In the genomic region with DNA sequence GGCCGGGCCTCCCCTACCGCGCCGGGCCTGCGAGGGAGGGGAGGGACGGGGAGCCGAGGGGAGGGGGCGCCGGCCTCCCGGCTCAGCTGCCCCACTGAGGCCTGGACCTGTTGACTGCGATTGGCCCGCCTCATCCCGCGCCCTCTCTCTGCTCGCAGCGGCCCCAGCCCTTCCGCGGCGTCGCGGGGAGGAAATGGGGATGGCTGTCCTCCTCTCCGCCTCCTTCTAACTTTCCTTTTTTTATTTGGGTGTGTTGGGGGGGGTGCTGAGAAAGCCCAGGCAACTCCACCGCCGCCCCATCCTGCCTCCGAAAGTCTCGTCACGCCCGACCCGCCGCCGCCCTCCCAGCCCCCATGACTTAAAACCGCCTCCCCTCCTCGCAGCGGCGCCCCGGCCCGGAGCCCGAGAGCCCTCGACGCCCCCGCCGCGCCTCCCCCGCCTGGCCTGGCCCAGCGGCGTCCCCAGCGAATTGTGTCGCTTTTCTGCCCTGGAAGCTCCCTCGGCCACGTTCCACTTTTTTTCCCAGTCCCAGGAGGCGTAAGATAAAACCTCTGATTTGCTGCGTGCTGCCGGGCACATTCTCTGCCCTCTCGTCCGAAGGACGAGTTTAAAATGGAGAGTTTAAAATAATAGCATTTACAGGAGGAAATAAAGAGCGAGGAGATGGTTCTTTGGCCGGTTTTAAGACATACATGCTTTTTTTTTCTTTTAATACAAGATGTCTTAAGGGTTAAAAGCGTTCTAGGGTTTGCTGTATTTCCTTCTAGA, we compare ENCODE assay signal across 8 cellular contexts. TPM values are rescaled to one million over a fixed set of nuclear protein-coding genes. Genes with fewer than 3 reads are reported as not detected.
DNase-seq lines count a peak whose midpoint lies in the region; ATAC-seq and TF ChIP-seq lines count a peak whose summit lies in the region.

No MANE protein-coding gene starts in this region.

- peak overlapping the region; percentile 98 to 99 for H3K9ac ChIP-seq in liver (ENCODE audit: low read depth in 1 of 2, low read length in 2 of 2)

- 2% methylated on average over 59 of the region's 59 CpGs for WGBS in liver

- TF ChIP-seq RAD21 in liver (IDR thresholded peaks at IDR 0.05) = no peak

- H3K9me3 ChIP-seq in HAP-1 (no peaks in the 10 kb centered on the region), liver (ENCODE audit: control insufficient read depth in 4 of 4, low read length in 3 of 4) (no peaks in the 10 kb centered on the region)

- in situ Hi-C loops in HAP-1 (cut with MboI; ENCODE audit: low sequenced_read_pairs) = no loop called here

- H3K4me3 ChIP-seq in GM06990 (replicated peaks; ENCODE audit: low read depth, low read length) = peak overlapping the region; percentile 60
- peak overlapping the region; percentile 42 for H3K4me3 ChIP-seq in HAP-1
- peak overlapping the region; percentile 74 to 82 (median 74) for H3K4me3 ChIP-seq in liver (ENCODE audit: low read depth in 1 of 3, low read length in 3 of 3)

- H3K27ac ChIP-seq in liver (ENCODE audit: low read depth in 1 of 2, low read length in 2 of 2) = peak overlapping the region; percentile 96 to 97

- H3K36me3 ChIP-seq in GM06990 (ENCODE audit: control insufficient read depth, insufficient read depth, low read length) = no peaks in the 10 kb centered on the region
- no peaks in the 10 kb centered on the region for H3K36me3 ChIP-seq in HAP-1 (replicated peaks)
- no peaks in the 10 kb centered on the region for H3K36me3 ChIP-seq in liver (ENCODE audit: control insufficient read depth in 4 of 4, insufficient read depth in 3 of 4, low read depth in 1 of 4, low read length in 3 of 4)

- ATAC-seq in HG03565 (IDR thresholded peaks at IDR 0.05; ENCODE audit: unreplicated experiment) = no peak

- no peak for TF ChIP-seq CTCF in GM06990 (IDR thresholded peaks at IDR 0.05; ENCODE audit: insufficient read depth, low read length, poor library complexity, severe bottlenecking)
- no peak for TF ChIP-seq CTCF in liver (IDR thresholded peaks at IDR 0.05; ENCODE audit: low read depth, low read length, missing input control)

- H3K4me1 ChIP-seq in HAP-1 (peaks cover 53% of the 10 kb centered on the region), liver (ENCODE audit: control insufficient read depth in 4 of 4, insufficient read depth in 4 of 4, low read length in 3 of 4) (peaks cover 0 to 23% (median 7%) of the 10 kb centered on the region in 4 donors)

- no peaks in the 10 kb centered on the region for H3K27me3 ChIP-seq in GM06990 (replicated peaks; ENCODE audit: control insufficient read depth, insufficient read depth, low read length)
- no peaks in the 10 kb centered on the region for H3K27me3 ChIP-seq in HAP-1 (ENCODE audit: low read depth)
- H3K27me3 ChIP-seq in liver (ENCODE audit: control insufficient read depth in 4 of 4, insufficient read depth in 4 of 4, low read length in 3 of 4) = no peaks in the 10 kb centered on the region

- DNase-seq in GM06990 (ENCODE audit: extremely low read depth, insufficient read length) (peak; percentile 74), HAP-1 (ENCODE audit: low spot score in 2 of 2) (peak; percentile 73 to 80), NCI-H146 treated with DMSO at 0.1 percent for 48 hours (lab: John Stamatoyannopoulos, UW; ENCODE audit: unreplicated experiment) (peak; percentile 86), dermis blood vessel endothelial cell (peak; percentile 74)
- DNase-seq in activated CD4-positive, alpha-beta T cell treated with anti-CD3 and anti-CD28 coated beads for 4 hours = peak; percentile 57 to 65
- DNase-seq in stimulated activated CD4-positive, alpha-beta T cell treated with anti-CD3 and anti-CD28 coated beads, Interleukin-4, amount 100 ng/mL, for 48 hours (ENCODE audit: low read depth in 2 of 2) = peak; percentile 45 to 51

TF ChIP-seq in liver, 16 proteins besides CTCF, POLR2A, EP300 and RAD21:
- TF ChIP-seq, protein P1, sequence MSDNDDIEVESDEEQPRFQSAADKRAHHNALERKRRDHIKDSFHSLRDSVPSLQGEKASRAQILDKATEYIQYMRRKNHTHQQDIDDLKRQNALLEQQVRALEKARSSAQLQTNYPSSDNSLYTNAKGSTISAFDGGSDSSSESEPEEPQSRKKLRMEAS (IDR thresholded peaks at IDR 0.05) = no peak
- TF ChIP-seq SP1 (IDR thresholded peaks at IDR 0.05) (no peak), HNF4A (conservative IDR thresholded peaks at IDR 0.05) (peak in 1 of 2 donors; percentile 29), HNF4G (IDR thresholded peaks at IDR 0.05) (no peak), EGR1 (IDR thresholded peaks at IDR 0.05; ENCODE audit: low read depth in 2 of 2) (peak; percentile 51 to 59), TAF1 (conservative IDR thresholded peaks at IDR 0.05) (peak; percentile 52), RXRA (IDR thresholded peaks at IDR 0.05) (no peak), YY1 (IDR thresholded peaks at IDR 0.05) (no peak)
- TF ChIP-seq, protein P2, sequence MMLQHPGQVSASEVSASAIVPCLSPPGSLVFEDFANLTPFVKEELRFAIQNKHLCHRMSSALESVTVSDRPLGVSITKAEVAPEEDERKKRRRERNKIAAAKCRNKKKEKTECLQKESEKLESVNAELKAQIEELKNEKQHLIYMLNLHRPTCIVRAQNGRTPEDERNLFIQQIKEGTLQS (IDR thresholded peaks at IDR 0.05) = no peak
- TF ChIP-seq, protein P3, sequence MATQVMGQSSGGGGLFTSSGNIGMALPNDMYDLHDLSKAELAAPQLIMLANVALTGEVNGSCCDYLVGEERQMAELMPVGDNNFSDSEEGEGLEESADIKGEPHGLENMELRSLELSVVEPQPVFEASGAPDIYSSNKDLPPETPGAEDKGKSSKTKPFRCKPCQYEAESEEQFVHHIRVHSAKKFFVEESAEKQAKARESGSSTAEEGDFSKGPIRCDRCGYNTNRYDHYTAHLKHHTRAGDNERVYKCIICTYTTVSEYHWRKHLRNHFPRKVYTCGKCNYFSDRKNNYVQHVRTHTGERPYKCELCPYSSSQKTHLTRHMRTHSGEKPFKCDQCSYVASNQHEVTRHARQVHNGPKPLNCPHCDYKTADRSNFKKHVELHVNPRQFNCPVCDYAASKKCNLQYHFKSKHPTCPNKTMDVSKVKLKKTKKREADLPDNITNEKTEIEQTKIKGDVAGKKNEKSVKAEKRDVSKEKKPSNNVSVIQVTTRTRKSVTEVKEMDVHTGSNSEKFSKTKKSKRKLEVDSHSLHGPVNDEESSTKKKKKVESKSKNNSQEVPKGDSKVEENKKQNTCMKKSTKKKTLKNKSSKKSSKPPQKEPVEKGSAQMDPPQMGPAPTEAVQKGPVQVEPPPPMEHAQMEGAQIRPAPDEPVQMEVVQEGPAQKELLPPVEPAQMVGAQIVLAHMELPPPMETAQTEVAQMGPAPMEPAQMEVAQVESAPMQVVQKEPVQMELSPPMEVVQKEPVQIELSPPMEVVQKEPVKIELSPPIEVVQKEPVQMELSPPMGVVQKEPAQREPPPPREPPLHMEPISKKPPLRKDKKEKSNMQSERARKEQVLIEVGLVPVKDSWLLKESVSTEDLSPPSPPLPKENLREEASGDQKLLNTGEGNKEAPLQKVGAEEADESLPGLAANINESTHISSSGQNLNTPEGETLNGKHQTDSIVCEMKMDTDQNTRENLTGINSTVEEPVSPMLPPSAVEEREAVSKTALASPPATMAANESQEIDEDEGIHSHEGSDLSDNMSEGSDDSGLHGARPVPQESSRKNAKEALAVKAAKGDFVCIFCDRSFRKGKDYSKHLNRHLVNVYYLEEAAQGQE (IDR thresholded peaks at IDR 0.05) = peak; percentile 17

RNA-seq across cellular contexts. Expression of gene SKIDA1, which starts 0.9 kb away (rescaled TPM):
- total RNA-seq in dermis blood vessel endothelial cell (1.0 and 2.6 TPM in 2 replicates), liver (1 to 10 TPM; 2.3 to 2.6 TPM)
- under 1 TPM; 0.63 to 0.84 TPM for polyA plus RNA-seq in liver

RNA-seq across cellular contexts. Expression of gene MLLT10, which starts 7.7 kb away (rescaled TPM):
- total RNA-seq in dermis blood vessel endothelial cell (35.4 and 48.9 TPM in 2 replicates), liver (10 to 100 TPM; 31.4 to 47.4 TPM)
- 10 to 100 TPM; 11.9 to 13.9 TPM for polyA plus RNA-seq in liver
